16 cellular contexts compared by ENCODE assay signal in genomic region chr5:1383886-1384401, GRCh38. TPM values are rescaled to one million over a fixed set of nuclear protein-coding genes. Genes with fewer than 3 reads are reported as not detected.
DNase-seq lines count a peak whose midpoint lies in the region; TF ChIP-seq lines count a peak whose summit lies in the region.
"Had no signal": no experiment of that assay in that cellular context is flagged by ENCODE, and none has a peak within 500 bp of the region (broad histone marks: within the 10 kb centered on the region; RNA-seq: fewer than 3 reads in every experiment).

No MANE protein-coding gene starts in this region.

- no peak overlapping the region for H2BK12ac ChIP-seq in neuronal stem cell (ENCODE audit: low read length)

- H2BK120ac ChIP-seq in neuronal stem cell (ENCODE audit: low read depth, low read length) = no peak overlapping the region

- H3K4ac ChIP-seq in neuronal stem cell (ENCODE audit: low read length) = no peak overlapping the region

- no peak overlapping the region for H4K8ac ChIP-seq in neuronal stem cell (ENCODE audit: low read depth, low read length)

- peaks cover 3% of the 10 kb centered on the region for H3K79me1 ChIP-seq in neuronal stem cell (ENCODE audit: low read depth, low read length)

- no peak for TF ChIP-seq CTCF in left ventricle myocardium inferior (IDR thresholded peaks at IDR 0.05; ENCODE audit: borderline replicate concordance)

- intact Hi-C loops in left ventricle myocardium inferior (cut with micrococcal nuclease) = no loop called here
- intact Hi-C loops in cardiac septum (cut with DNase I) = loop anchor here (10.0 kb wide), 1 partner anchor 261 kb away; no protein-coding TSS in a partner anchor

- no peak overlapping the region for H3K9ac ChIP-seq in neuronal stem cell (ENCODE audit: low read depth, low read length, poor library complexity)
- H3K9ac ChIP-seq: BLaER1 had no signal

- H3K4me2 ChIP-seq in neuronal stem cell (ENCODE audit: insufficient read depth, low read length, poor library complexity, severe bottlenecking) = no peak overlapping the region
- H3K4me2 ChIP-seq: BLaER1 had no signal

- WGBS in neuronal stem cell (ENCODE audit: extremely low coverage in 2 of 2, insufficient read length in 2 of 2, insufficient replicate concordance in 1 of 2), 2 donors = no CpG with 5 or more reads among the region's 8 CpGs

- H3K9me3 ChIP-seq in left ventricle myocardium inferior (replicated peaks) (no peaks in the 10 kb centered on the region), neuronal stem cell (replicated peaks in 1 of 2; ENCODE audit: control insufficient read depth in 2 of 2, insufficient read depth in 1 of 2, low read depth in 1 of 2, low read length in 2 of 2) (peaks cover 9 to 12% of the 10 kb centered on the region in 2 donors)

- H3K23ac ChIP-seq in neuronal stem cell (ENCODE audit: low read depth, low read length, poor library complexity) = peak overlapping the region; percentile 68

- H2BK15ac ChIP-seq in neuronal stem cell (ENCODE audit: low read length) = no peak overlapping the region

- H3K36me3 ChIP-seq in left ventricle myocardium inferior (no peaks in the 10 kb centered on the region), neuronal stem cell (replicated peaks in 1 of 2; ENCODE audit: control insufficient read depth in 2 of 2, insufficient read depth in 2 of 2, low read length in 2 of 2) (peaks cover 0 to 4% of the 10 kb centered on the region in 2 donors)
- H3K36me3 ChIP-seq: BLaER1 had no signal

- H3K18ac ChIP-seq in neuronal stem cell (ENCODE audit: low read length) = peak overlapping the region; percentile 59

- no peak overlapping the region for H3K4me3 ChIP-seq in left ventricle myocardium inferior
- peak overlapping the region in 1 of 2 donors; percentile 40 for H3K4me3 ChIP-seq in neuronal stem cell (ENCODE audit: low read length in 2 of 2)
- H3K4me3 ChIP-seq: BLaER1 had no signal

- no peak overlapping the region for H2AFZ ChIP-seq in neuronal stem cell (ENCODE audit: low read length)

- H3K14ac ChIP-seq in neuronal stem cell (ENCODE audit: low read length) = no peak overlapping the region

- H3K4me1 ChIP-seq in left ventricle myocardium inferior (peaks cover 35% of the 10 kb centered on the region), neuronal stem cell (ENCODE audit: control insufficient read depth in 2 of 2, insufficient read depth in 1 of 2, low read depth in 1 of 2, low read length in 2 of 2) (peaks cover 10% of the 10 kb centered on the region in 2 donors)

- H4K91ac ChIP-seq in neuronal stem cell (ENCODE audit: low read depth, low read length, poor library complexity) = peak overlapping the region; percentile 75

- DNase-seq in NCI-H748 (lab: John Stamatoyannopoulos, UW; ENCODE audit: unreplicated experiment) (peak; percentile 49), NCI-H748 treated with DMSO at 0.1 percent for 48 hours (lab: John Stamatoyannopoulos, UW) (no peak), left ventricle myocardium inferior (peak; percentile 28), cardiac septum (ENCODE audit: low spot score) (no peak), neuronal stem cell (ENCODE audit: low spot score) (no peak), NK-92 (lab: John Stamatoyannopoulos, UW; ENCODE audit: unreplicated experiment) (no peak), NCI-H1930 (lab: John Stamatoyannopoulos, UW) (no peak)
- DNase-seq: 8988T, AML-193, Calu3, DMS 273 treated with DMSO at 0.1 percent for 48 hours, DMS79 treated with DMSO at 0.1 percent for 48 hours, EL, GOT3, H9 had no signal

- H3K27ac ChIP-seq in left ventricle myocardium inferior (replicated peaks) (no peak overlapping the region), neuronal stem cell (replicated peaks; ENCODE audit: low read length) (no peak overlapping the region)
- H3K27ac ChIP-seq: BLaER1 had no signal

- peaks cover 61% of the 10 kb centered on the region for H3K27me3 ChIP-seq in left ventricle myocardium inferior (ENCODE audit: low read depth)
- peaks cover 11 to 77% (median 63%) of the 10 kb centered on the region in 3 experiments for H3K27me3 ChIP-seq in neuronal stem cell (ENCODE audit: control insufficient read depth in 3 of 3, insufficient read depth in 3 of 3, low read depth in 1 of 3, low read length in 3 of 3)

- H2AK5ac ChIP-seq in neuronal stem cell (ENCODE audit: low read depth, low read length) = no peak overlapping the region

- H2BK5ac ChIP-seq in neuronal stem cell (ENCODE audit: low read length) = no peak overlapping the region

RNA-seq across cellular contexts. Expression of gene CLPTM1L, which starts 39.0 kb away (rescaled TPM):
- total RNA-seq in left ventricle myocardium inferior = 34.2 TPM
- total RNA-seq in cardiac septum = 42.6 TPM
- 49.2 TPM for polyA plus RNA-seq in neuronal stem cell (2013, experiment 1 of 2)
- polyA plus RNA-seq in neuronal stem cell (2013, experiment 2 of 2) = 50.1 TPM

Comparison
In these comparisons a context has a peak if more than half of its experiments do, and no peak if none do; other contexts are left out.
1. DNase-seq: peak in NCI-H748 (single experiment) and left ventricle myocardium inferior (single experiment); none in NCI-H748 treated with DMSO at 0.1 percent for 48 hours (single experiment), cardiac septum (single experiment), neuronal stem cell (single experiment), NK-92 (single experiment) and NCI-H1930 (0 of 2).